ENCODE assay signal across 11 cellular contexts in the genomic region with DNA sequence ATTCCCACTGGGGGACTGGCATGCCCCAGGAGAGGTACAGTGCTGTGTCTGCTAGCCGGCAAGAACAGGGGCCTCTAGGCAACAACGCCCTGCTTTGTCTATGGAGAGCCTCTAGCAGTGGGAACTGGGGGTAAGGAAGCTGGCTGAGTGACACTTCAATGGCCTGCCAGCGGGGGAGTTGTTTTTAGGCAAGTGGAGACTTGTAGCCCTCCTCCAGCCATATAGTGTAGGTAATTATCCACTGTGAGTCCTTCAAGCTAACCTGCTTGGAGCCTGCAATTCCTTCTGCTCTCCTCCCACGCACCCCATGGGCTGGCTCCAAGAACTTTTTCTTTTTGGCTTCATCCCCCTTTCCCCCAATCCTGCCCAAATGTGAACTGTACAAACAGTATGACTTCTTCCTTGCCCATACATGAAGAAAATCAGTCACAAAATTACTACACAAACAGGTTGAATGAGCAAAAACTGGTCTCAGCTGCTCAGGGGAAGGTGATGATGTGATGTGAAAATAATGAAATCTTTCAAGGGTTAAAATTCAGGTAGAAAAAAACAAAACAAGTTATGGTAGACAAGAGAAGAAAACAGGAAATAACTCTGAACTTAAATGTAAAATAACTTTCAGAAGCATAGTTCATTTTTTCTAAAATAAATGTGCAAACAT. TPM values are rescaled to one million over a fixed set of nuclear protein-coding genes. Genes with fewer than 3 reads are reported as not detected.
DNase-seq lines count a peak whose midpoint lies in the region; ATAC-seq lines count a peak whose summit lies in the region.
"Had no signal": no experiment of that assay in that cellular context is flagged by ENCODE, and none has a peak within 500 bp of the region (broad histone marks: within the 10 kb centered on the region; RNA-seq: fewer than 3 reads in every experiment).

No MANE protein-coding gene starts in this region.

- DNase-seq in COLO668 (lab: John Stamatoyannopoulos, UW; ENCODE audit: unreplicated experiment) (peak; percentile 25), NCI-H748 treated with DMSO at 0.1 percent for 48 hours (lab: John Stamatoyannopoulos, UW) (peak; percentile 73), posterior vena cava (ENCODE audit: low spot score) (no peak), amygdala (lab: John Stamatoyannopoulos, UW) (no peak)
- DNase-seq: activated CD4-positive, alpha-beta T cell treated with anti-CD3 and anti-CD28 coated beads for 4 hours; immature natural killer cell; posterior cingulate gyrus had no signal

- intact Hi-C loops in posterior vena cava (cut with DNase I): no loop called here

- peak; percentile 33 for ATAC-seq in GM21786 (IDR thresholded peaks at IDR 0.05; ENCODE audit: unreplicated experiment)
- ATAC-seq in esophagus mucosa: peak; percentile 81
- no peak for ATAC-seq in HG02678 (IDR thresholded peaks at IDR 0.05; ENCODE audit: unreplicated experiment)
- ATAC-seq in GM21529 (IDR thresholded peaks at IDR 0.05; ENCODE audit: unreplicated experiment): no peak

RNA-seq across cellular contexts. Expression of a gene that starts 33.1 kb away (rescaled TPM):
- total RNA-seq in esophagus mucosa: 10.0 TPM
- total RNA-seq in posterior vena cava: 1 to 10 TPM; 2.3 to 3.0 TPM

Comparison
In these comparisons a context has a peak if more than half of its experiments do, and no peak if none do; other contexts are left out.
1. DNase-seq: peak in COLO668 (single experiment) and NCI-H748 treated with DMSO at 0.1 percent for 48 hours (single experiment); none in posterior vena cava (single experiment) and amygdala (0 of 56).
2. ATAC-seq: peak in GM21786 (single experiment) and esophagus mucosa (single experiment); none in HG02678 (single experiment) and GM21529 (single experiment).